Comparison of ENCODE assay signal across 9 cellular contexts in genomic region chr15:68586274-68586961, GRCh38. TPM values are rescaled to one million over a fixed set of nuclear protein-coding genes. Genes with fewer than 3 reads are reported as not detected.
DNase-seq lines count a peak whose midpoint lies in the region; ATAC-seq and TF ChIP-seq lines count a peak whose summit lies in the region.
"Had no signal": no experiment of that assay in that cellular context is flagged by ENCODE, and none has a peak within 500 bp of the region (broad histone marks: within the 10 kb centered on the region; RNA-seq: fewer than 3 reads in every experiment).

No MANE protein-coding gene starts in this region.

- no peaks in the 10 kb centered on the region for H3K36me3 ChIP-seq in effector memory CD4-positive, alpha-beta T cell (ENCODE audit: control insufficient read depth, insufficient read depth, low read length)

- H3K4me1 Mint-ChIP-seq in activated naive CD4-positive, alpha-beta T cell treated with anti-CD3 and anti-CD28 coated beads for 36 hours (ENCODE audit: low read depth), result peaks cover 22% of the 10 kb centered on the region
- no peaks in the 10 kb centered on the region for H3K4me1 Mint-ChIP-seq in progenitor cell of endocrine pancreas (ENCODE audit: low read depth)

- TF ChIP-seq CTCF in foreskin fibroblast (IDR thresholded peaks at IDR 0.05; ENCODE audit: low read depth, low read length) (no peak), progenitor cell of endocrine pancreas (IDR thresholded peaks at IDR 0.05; ENCODE audit: unreplicated experiment) (no peak)

- ATAC-seq in SK-N-SH treated with all-trans-retinoic acid at 6 μM for 48 hours, result peak; percentile 68

- no peaks in the 10 kb centered on the region for H3K27me3 ChIP-seq in effector memory CD4-positive, alpha-beta T cell (replicated peaks; ENCODE audit: control insufficient read depth, insufficient read depth, low read length, poor library complexity, severe bottlenecking)

- no peaks in the 10 kb centered on the region for H3K9me3 ChIP-seq in effector memory CD4-positive, alpha-beta T cell (ENCODE audit: control insufficient read depth, low read length)

- CTCF ChIA-PET in activated naive CD4-positive, alpha-beta T cell treated with anti-CD3 and anti-CD28 coated beads for 36 hours (lab: Charles Lee), result no interaction called here

- no peaks in the 10 kb centered on the region for H3K4me1 ChIP-seq in effector memory CD4-positive, alpha-beta T cell (ENCODE audit: control insufficient read depth, insufficient read depth, low read length, poor library complexity, severe bottlenecking)

- H3K27me3 Mint-ChIP-seq in activated naive CD4-positive, alpha-beta T cell treated with anti-CD3 and anti-CD28 coated beads for 36 hours (ENCODE audit: low read depth), result peaks cover 2% of the 10 kb centered on the region
- H3K27me3 Mint-ChIP-seq in progenitor cell of endocrine pancreas, result peaks cover 45% of the 10 kb centered on the region

- no peaks in the 10 kb centered on the region for H3K36me3 Mint-ChIP-seq in activated naive CD4-positive, alpha-beta T cell treated with anti-CD3 and anti-CD28 coated beads for 36 hours (ENCODE audit: low read depth)
- H3K36me3 Mint-ChIP-seq in progenitor cell of endocrine pancreas (ENCODE audit: insufficient read depth), result no peaks in the 10 kb centered on the region

- no peak overlapping the region for H3K27ac Mint-ChIP-seq in activated naive CD4-positive, alpha-beta T cell treated with anti-CD3 and anti-CD28 coated beads for 36 hours
- no peak overlapping the region for H3K27ac Mint-ChIP-seq in progenitor cell of endocrine pancreas

- peak overlapping the region; percentile 92 for H3K27ac ChIP-seq in substantia nigra (ENCODE audit: low read depth, low read length, poor library complexity, severe bottlenecking)
- H3K27ac ChIP-seq in effector memory CD4-positive, alpha-beta T cell (ENCODE audit: insufficient read depth, low read length, poor library complexity, severe bottlenecking), result no peak overlapping the region
- H3K27ac ChIP-seq: SK-N-MC had no signal

- peak; percentile 31 for DNase-seq in activated naive CD4-positive, alpha-beta T cell treated with anti-CD3 and anti-CD28 coated beads for 36 hours
- DNase-seq in activated naive CD4-positive, alpha-beta T cell (lab: John Stamatoyannopoulos, UW), result no peak
- DNase-seq in foreskin fibroblast (peak; percentile 96 to 97), substantia nigra (lab: John Stamatoyannopoulos, UW) (no peak), progenitor cell of endocrine pancreas (ENCODE audit: low spot score, unreplicated experiment) (no peak)
- DNase-seq in effector memory CD4-positive, alpha-beta T cell, result no peak
- DNase-seq in central memory CD4-positive, alpha-beta T cell, result no peak

- H3K4me3 ChIP-seq in foreskin fibroblast (ENCODE audit: low read depth in 1 of 2, low read length in 2 of 2), result no peak overlapping the region
- no peak overlapping the region for H3K4me3 ChIP-seq in effector memory CD4-positive, alpha-beta T cell (ENCODE audit: insufficient read depth, low read depth, low read length, poor library complexity, severe bottlenecking)
- H3K4me3 ChIP-seq: SK-N-MC had no signal

- no peak overlapping the region for H3K4me3 Mint-ChIP-seq in activated naive CD4-positive, alpha-beta T cell treated with anti-CD3 and anti-CD28 coated beads for 36 hours
- no peak overlapping the region for H3K4me3 Mint-ChIP-seq in progenitor cell of endocrine pancreas (ENCODE audit: low read depth)

- H3K9me3 Mint-ChIP-seq in activated naive CD4-positive, alpha-beta T cell treated with anti-CD3 and anti-CD28 coated beads for 36 hours, result no peaks in the 10 kb centered on the region
- no peaks in the 10 kb centered on the region for H3K9me3 Mint-ChIP-seq in progenitor cell of endocrine pancreas (ENCODE audit: low read depth)

- intact Hi-C loops in activated naive CD4-positive, alpha-beta T cell treated with anti-CD3 and anti-CD28 coated beads for 36 hours (cut with micrococcal nuclease), result no loop called here

TF ChIP-seq in SK-N-SH treated with all-trans-retinoic acid at 6 μM for 48 hours, 23 proteins besides CTCF, POLR2A, EP300 and RAD21:
- TF ChIP-seq ZFP3 (CRISPR knock-in tag; IDR thresholded peaks at IDR 0.05) (peak; percentile 82), CSRNP3 (CRISPR knock-in tag; IDR thresholded peaks at IDR 0.05) (no peak)
TF ChIP-seq in SK-N-SH treated with all-trans-retinoic acid at 6 μM for 48 hours: peak in this region for 1.

RNA-seq across cellular contexts. Expression of gene CORO2B, which starts 7.6 kb away (rescaled TPM):
- not detected for total RNA-seq in activated naive CD4-positive, alpha-beta T cell treated with anti-CD3 and anti-CD28 coated beads for 36 hours
- 1.5 and 2.0 TPM in 2 replicates for total RNA-seq in progenitor cell of endocrine pancreas

Comparison
In these comparisons a context has a peak if more than half of its experiments do, and no peak if none do; other contexts are left out.
1. DNase-seq: peak in activated naive CD4-positive, alpha-beta T cell treated with anti-CD3 and anti-CD28 coated beads for 36 hours (single experiment) and foreskin fibroblast (2 of 2); none in activated naive CD4-positive, alpha-beta T cell (0 of 4), substantia nigra (0 of 49), progenitor cell of endocrine pancreas (single experiment), effector memory CD4-positive, alpha-beta T cell (0 of 3) and central memory CD4-positive, alpha-beta T cell (single experiment).